In the genomic region with DNA sequence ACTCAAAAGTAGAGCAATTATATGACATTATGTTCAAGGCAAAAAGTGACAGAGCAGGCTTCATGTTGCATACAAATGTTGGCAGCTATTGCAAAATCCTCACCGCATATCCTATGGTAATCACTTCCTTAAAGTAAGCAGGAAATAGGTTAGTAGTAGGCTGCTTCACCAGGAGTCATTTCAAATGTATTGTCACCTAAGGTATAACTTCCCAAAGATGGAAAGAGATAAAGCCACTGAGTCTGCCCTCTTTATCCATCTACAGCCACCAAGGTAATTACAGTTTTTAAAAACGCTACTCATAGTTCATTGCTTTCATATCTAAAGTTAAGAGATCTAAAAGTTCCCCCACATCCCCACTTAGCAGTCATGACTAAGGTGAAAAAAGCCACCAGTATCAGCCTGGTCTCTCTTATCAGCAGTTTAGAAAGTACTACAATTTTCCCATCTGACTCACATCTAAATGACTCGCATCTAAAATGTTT, we compare ENCODE assay signal across 9 cellular contexts. TPM values are rescaled to one million over a fixed set of nuclear protein-coding genes. Genes with fewer than 3 reads are reported as not detected.
A peak's percentile ranks its signal among the peaks of the same experiment; 100 is the strongest.
DNase-seq lines count a peak whose midpoint lies in the region; ATAC-seq and TF ChIP-seq lines count a peak whose summit lies in the region.
"Had no signal": no experiment of that assay in that cellular context is flagged by ENCODE, and none has a peak within 500 bp of the region (broad histone marks: within the 10 kb centered on the region; RNA-seq: fewer than 3 reads in every experiment).

No MANE protein-coding gene starts in this region.

- CTCF ChIA-PET in Calu3 (lab: Charles Lee), result interaction anchor here (0.8 to 1.0 kb wide), 2 partner anchors 74 to 497 kb away, joined by 3 to 4 read pairs; no protein-coding TSS in a partner anchor

- H3K36me3 Mint-ChIP-seq in Calu3 (ENCODE audit: insufficient read depth, unreplicated experiment), result peaks cover 26% of the 10 kb centered on the region

- H3K9me3 Mint-ChIP-seq in Calu3 (ENCODE audit: low read depth, unreplicated experiment), result peaks cover 7% of the 10 kb centered on the region

- ATAC-seq in GM21381 (IDR thresholded peaks at IDR 0.05; ENCODE audit: unreplicated experiment), result peak; percentile 76
- ATAC-seq in HG03575 (IDR thresholded peaks at IDR 0.05; ENCODE audit: extremely low read depth, insufficient number of reproducible peaks, low FRiP score, unreplicated experiment), result peak; percentile 56

- intact Hi-C loops in Calu3 (cut with micrococcal nuclease; ENCODE audit: unreplicated experiment), result loop anchor here (5.0 kb wide), 1 partner anchor 70 kb away; no protein-coding TSS in a partner anchor

- peak overlapping the region; percentile 22 for H3K4me3 Mint-ChIP-seq in Calu3 (ENCODE audit: low read depth, unreplicated experiment)

- BruUV-seq in Calu3 (replicated peaks; lab: Mats Ljungman, UMichigan), result no TSS peak

- H3K27ac Mint-ChIP-seq in Calu3 (ENCODE audit: unreplicated experiment), result peak overlapping the region; percentile 58

- H3K27ac ChIP-seq in VCaP, result peak overlapping the region; percentile 59

- H3K4me1 Mint-ChIP-seq in Calu3 (ENCODE audit: low read depth, unreplicated experiment), result peaks cover 57% of the 10 kb centered on the region

- DNase-seq in Calu3 (peak; percentile 39), renal cortical epithelial cell (ENCODE audit: low read depth) (peak; percentile 69), HUDEP-2 (lab: John Stamatoyannopoulos, UW; ENCODE audit: unreplicated experiment in 76 of 76) (no peak), cortex of kidney (lab: John Stamatoyannopoulos, UW) (no peak)
- no peak for DNase-seq in activated naive CD4-positive, alpha-beta T cell (lab: John Stamatoyannopoulos, UW)

- H3K27me3 Mint-ChIP-seq in Calu3 (ENCODE audit: unreplicated experiment), result no peaks in the 10 kb centered on the region

- TF ChIP-seq CTCF in Calu3 (IDR thresholded peaks at IDR 0.05; ENCODE audit: unreplicated experiment) (no peak), VCaP (conservative IDR thresholded peaks at IDR 0.05) (no peak)

RNA-seq across cellular contexts. Expression of a gene that starts 31.6 kb away (rescaled TPM):
- total RNA-seq in Calu3 (2022) (not detected in 2 replicates), renal cortical epithelial cell (0.10 TPM in 1 of 2 replicates, not detected in the other)
- total RNA-seq: epithelial cell of proximal tubule had no signal

Comparison
In these comparisons a context has a peak if more than half of its experiments do, and no peak if none do; other contexts are left out.
1. DNase-seq: peak in Calu3 (single experiment) and renal cortical epithelial cell (single experiment); none in HUDEP-2 (0 of 76), cortex of kidney (single experiment) and activated naive CD4-positive, alpha-beta T cell (0 of 4).